In genomic region chr17:8222630-8223355, GRCh38 we compare ENCODE assay signal across 1 cellular context.
TF ChIP-seq lines count a peak whose summit lies in the region.

No MANE protein-coding gene starts in this region.

TF ChIP-seq in HEK293, 187 proteins besides CTCF, POLR2A, EP300 and RAD21 (continued from another document):
- TF ChIP-seq ZSCAN4 (tag by site-specific recombination; IDR thresholded peaks at IDR 0.05) (peak; percentile 44; the same call in 1 of the 2 replicates), BCL6B (tag by site-specific recombination; IDR thresholded peaks at IDR 0.05) (0 out of 2 replicates have a peak, but pooled peaks have one; percentile 30), ZBTB11 (tag by site-specific recombination; conservative IDR thresholded peaks at IDR 0.05; ENCODE audit: low read depth) (peak; percentile 97), ZNF610 (tag by site-specific recombination; IDR thresholded peaks at IDR 0.05; ENCODE audit: borderline replicate concordance) (peak; percentile 27; the same call in 1 of the 2 replicates), ZNF394 (tag by site-specific recombination; IDR thresholded peaks at IDR 0.05; ENCODE audit: borderline replicate concordance) (peak; percentile 64), ATF2 (tag by site-specific recombination; IDR thresholded peaks at IDR 0.05; ENCODE audit: low read depth) (no peak; the same call in 1 of the 2 replicates), ZNF514 (tag by site-specific recombination; IDR thresholded peaks at IDR 0.05) (no peak), ZNF37A (tag by site-specific recombination; IDR thresholded peaks at IDR 0.05) (0 out of 2 replicates have a peak, but pooled peaks have one; percentile 41), ZNF624 (tag by site-specific recombination; IDR thresholded peaks at IDR 0.05) (no peak), ZBTB17 (tag by site-specific recombination; IDR thresholded peaks at IDR 0.05) (peak; percentile 51; the same call in 1 of the 2 replicates), ZNF10 (tag by site-specific recombination; IDR thresholded peaks at IDR 0.05) (no peak), ZNF280C (tag by site-specific recombination; IDR thresholded peaks at IDR 0.05) (no peak), INSM2 (tag by site-specific recombination; IDR thresholded peaks at IDR 0.05) (peak; percentile 66; the same call in 1 of the 2 replicates), TRIM28 (IDR thresholded peaks at IDR 0.05; ENCODE audit: borderline replicate concordance, low read length) (peak; percentile 6; the same call in 1 of the 2 replicates), PBX3 (CRISPR knock-in tag; IDR thresholded peaks at IDR 0.05) (no peak; the same call in 1 of the 2 replicates), ZNF302 (tag by site-specific recombination; IDR thresholded peaks at IDR 0.05; ENCODE audit: low read depth) (no peak), ZNF175 (tag by site-specific recombination; IDR thresholded peaks at IDR 0.05) (no peak), ZNF792 (tag by site-specific recombination; IDR thresholded peaks at IDR 0.05) (no peak), HOXD13 (CRISPR knock-in tag; IDR thresholded peaks at IDR 0.05; ENCODE audit: borderline replicate concordance) (peak; percentile 45; the same call in 1 of the 2 replicates), ZNF654 (tag by site-specific recombination; IDR thresholded peaks at IDR 0.05; ENCODE audit: low read depth) (peak; percentile 13; the same call in 1 of the 2 replicates), SALL2 (tag by site-specific recombination; IDR thresholded peaks at IDR 0.05; ENCODE audit: borderline replicate concordance) (no peak), ZNF23 (tag by site-specific recombination; IDR thresholded peaks at IDR 0.05; ENCODE audit: borderline replicate concordance) (no peak), MEIS1 (CRISPR knock-in tag; IDR thresholded peaks at IDR 0.05; ENCODE audit: borderline replicate concordance) (peak; percentile 90), ZSCAN16 (tag by site-specific recombination; IDR thresholded peaks at IDR 0.05) (no peak), ZNF677 (tag by site-specific recombination; IDR thresholded peaks at IDR 0.05) (peak; percentile 44; the same call in 1 of the 2 replicates), ZNF704 (tag by site-specific recombination; IDR thresholded peaks at IDR 0.05) (no peak), ZNF266 (tag by site-specific recombination; IDR thresholded peaks at IDR 0.05; ENCODE audit: low read depth) (no peak; the same call in 1 of the 2 replicates), ZEB2 (tag by site-specific recombination; IDR thresholded peaks at IDR 0.05) (peak; percentile 98), OVOL3 (tag by site-specific recombination; IDR thresholded peaks at IDR 0.05) (no peak), GLI4 (tag by site-specific recombination; IDR thresholded peaks at IDR 0.05) (peak; percentile 70; the same call in 1 of the 2 replicates), ZSCAN30 (tag by site-specific recombination; IDR thresholded peaks at IDR 0.05) (peak; percentile 95), ZNF501 (tag by site-specific recombination; IDR thresholded peaks at IDR 0.05) (peak; percentile 96), ZFHX2 (tag by site-specific recombination; conservative IDR thresholded peaks at IDR 0.05) (peak; percentile 82), ZNF114 (tag by site-specific recombination; IDR thresholded peaks at IDR 0.05) (no peak), SCRT2 (tag by site-specific recombination; IDR thresholded peaks at IDR 0.05) (peak; percentile 86), PATZ1 (tag by site-specific recombination; IDR thresholded peaks at IDR 0.05) (peak; percentile 79), ZNF660 (tag by site-specific recombination; IDR thresholded peaks at IDR 0.05) (peak; percentile 85; the same call in 1 of the 2 replicates), ELK4 (IDR thresholded peaks at IDR 0.05; ENCODE audit: borderline replicate concordance, low read depth, low read length) (no peak), ZNF155 (tag by site-specific recombination; IDR thresholded peaks at IDR 0.05) (no peak), KLF7 (tag by site-specific recombination; IDR thresholded peaks at IDR 0.05; ENCODE audit: borderline replicate concordance) (peak; percentile 73; the same call in 1 of the 2 replicates)
TF ChIP-seq in HEK293: peak in this region for 81.
